In genomic region chr20:47338131-47338628, GRCh38 we compare ENCODE assay signal across 1 cellular context.
A peak's percentile ranks its signal among the peaks of the same experiment; 100 is the strongest.
TF ChIP-seq lines count a peak whose summit lies in the region.

No MANE protein-coding gene starts in this region.

TF ChIP-seq in HepG2, 621 proteins besides CTCF, POLR2A, EP300 and RAD21 (continued from another document):
- TF ChIP-seq HMGXB4 (CRISPR knock-in tag; IDR thresholded peaks at IDR 0.05; ENCODE audit: borderline replicate concordance in 1 of 2, low read depth in 1 of 2) (peak in 1 of 2 experiments; percentile 15; a peak in 1 of 4 replicates), ZNF605 (CRISPR knock-in tag; IDR thresholded peaks at IDR 0.05) (0 out of 2 replicates have a peak, but pooled peaks have one; percentile 16), REPIN1 (CRISPR knock-in tag; IDR thresholded peaks at IDR 0.05; ENCODE audit: borderline replicate concordance, low read depth) (peak; percentile 18; the same call in 1 of the 2 replicates), ZBTB2 (CRISPR knock-in tag; IDR thresholded peaks at IDR 0.05; ENCODE audit: low read depth) (no peak), PAF1 (CRISPR knock-in tag; IDR thresholded peaks at IDR 0.05) (0 out of 2 replicates have a peak, but pooled peaks have one; percentile 74), IRF9 (CRISPR knock-in tag; IDR thresholded peaks at IDR 0.05; ENCODE audit: borderline replicate concordance) (0 out of 2 replicates have a peak, but pooled peaks have one; percentile 56), MED13 (CRISPR knock-in tag; IDR thresholded peaks at IDR 0.05) (no peak), ZNF18 (CRISPR knock-in tag; IDR thresholded peaks at IDR 0.05; ENCODE audit: insufficient replicate concordance) (peak; percentile 97), HNF4A (CRISPR knock-in tag; IDR thresholded peaks at IDR 0.05) (peak; percentile 60), ATAD3A (CRISPR knock-in tag; IDR thresholded peaks at IDR 0.05) (no peak), ZNF770 (CRISPR knock-in tag; IDR thresholded peaks at IDR 0.05) (no peak), CHD2 (IDR thresholded peaks at IDR 0.05; ENCODE audit: low read depth, low read length) (no peak), ZNF629 (CRISPR knock-in tag; conservative IDR thresholded peaks at IDR 0.05) (peak; percentile 55; the same call in 1 of the 2 replicates), ZMYM3 (CRISPR knock-in tag; IDR thresholded peaks at IDR 0.05) (0 out of 2 replicates have a peak, but pooled peaks have one; percentile 19), SPEN (CRISPR knock-in tag; IDR thresholded peaks at IDR 0.05; ENCODE audit: low read depth) (peak; percentile 40; the same call in 1 of the 2 replicates)
- TF ChIP-seq, protein P1, sequence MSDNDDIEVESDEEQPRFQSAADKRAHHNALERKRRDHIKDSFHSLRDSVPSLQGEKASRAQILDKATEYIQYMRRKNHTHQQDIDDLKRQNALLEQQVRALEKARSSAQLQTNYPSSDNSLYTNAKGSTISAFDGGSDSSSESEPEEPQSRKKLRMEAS (IDR thresholded peaks at IDR 0.05): 0 out of 2 replicates have a peak, but pooled peaks have one; percentile 18
- TF ChIP-seq, protein P2, sequence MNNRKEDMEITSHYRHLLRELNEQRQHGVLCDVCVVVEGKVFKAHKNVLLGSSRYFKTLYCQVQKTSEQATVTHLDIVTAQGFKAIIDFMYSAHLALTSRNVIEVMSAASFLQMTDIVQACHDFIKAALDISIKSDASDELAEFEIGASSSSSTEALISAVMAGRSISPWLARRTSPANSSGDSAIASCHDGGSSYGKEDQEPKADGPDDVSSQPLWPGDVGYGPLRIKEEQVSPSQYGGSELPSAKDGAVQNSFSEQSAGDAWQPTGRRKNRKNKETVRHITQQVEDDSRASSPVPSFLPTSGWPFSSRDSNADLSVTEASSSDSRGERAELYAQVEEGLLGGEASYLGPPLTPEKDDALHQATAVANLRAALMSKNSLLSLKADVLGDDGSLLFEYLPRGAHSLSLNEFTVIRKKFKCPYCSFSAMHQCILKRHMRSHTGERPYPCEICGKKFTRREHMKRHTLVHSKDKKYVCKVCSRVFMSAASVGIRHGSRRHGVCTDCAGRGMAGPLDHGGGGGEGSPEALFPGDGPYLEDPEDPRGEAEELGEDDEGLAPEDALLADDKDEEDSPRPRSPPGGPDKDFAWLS (CRISPR knock-in tag; IDR thresholded peaks at IDR 0.05; ENCODE audit: borderline replicate concordance): no peak
